ENCODE assay signal across 1 cellular context in genomic region chr2:239897596-239898235, GRCh38.
TF ChIP-seq lines count a peak whose summit lies in the region.

No MANE protein-coding gene starts in this region.

TF ChIP-seq in GM23338, 12 proteins besides CTCF, POLR2A, EP300 and RAD21 (continued from another document):
- TF ChIP-seq REST (IDR thresholded peaks at IDR 0.05; ENCODE audit: unreplicated experiment) (no peak), JUNB (IDR thresholded peaks at IDR 0.05; ENCODE audit: unreplicated experiment) (no peak), ZNF462 (CRISPR knock-in tag; IDR thresholded peaks at IDR 0.05) (no peak), ETS1 (IDR thresholded peaks at IDR 0.05) (no peak)
